9 cellular contexts compared by ENCODE assay signal in genomic region chr10:96721207-96721572, GRCh38. TPM values are rescaled to one million over a fixed set of nuclear protein-coding genes. Genes with fewer than 3 reads are reported as not detected.
DNase-seq lines count a peak whose midpoint lies in the region; ATAC-seq and TF ChIP-seq lines count a peak whose summit lies in the region.
"Had no signal": no experiment of that assay in that cellular context is flagged by ENCODE, and none has a peak within 500 bp of the region (broad histone marks: within the 10 kb centered on the region; RNA-seq: fewer than 3 reads in every experiment).

No MANE protein-coding gene starts in this region.

- TF ChIP-seq CTCF in SK-N-SH (IDR thresholded peaks at IDR 0.05) (no peak), retinal pigment epithelial cell (conservative IDR thresholded peaks at IDR 0.05; ENCODE audit: low read depth, low read length) (peak; percentile 12)

- POLR2A ChIA-PET in SK-N-SH (lab: Yijun Ruan, JAX): no interaction called here

- H3K27ac ChIP-seq in SK-N-SH (ENCODE audit: low read depth in 2 of 2, low read length in 1 of 2) (peak overlapping the region in 1 of 2 experiments; percentile 45; a peak in 1 of 4 replicates), ectodermal cell (ENCODE audit: insufficient read depth, low read depth, low read length, poor library complexity, severe bottlenecking) (no peak overlapping the region)
- H3K27ac ChIP-seq: SJSA1 had no signal

- H3K9ac ChIP-seq in SK-N-SH: no peak overlapping the region

- peak overlapping the region; percentile 88 for H3K4me2 ChIP-seq in SK-N-SH

- CTCF ChIA-PET in SK-N-SH (lab: Yijun Ruan, JAX): interaction anchor here (0.9 kb wide), 1 partner anchor 49 kb away, joined by 3 read pairs; no protein-coding TSS in a partner anchor

- no peaks in the 10 kb centered on the region for H3K9me2 ChIP-seq in SK-N-SH

- H3K4me3 ChIP-seq in SK-N-SH (ENCODE audit: low read depth in 2 of 2, low read length in 1 of 2) (peak overlapping the region; percentile 52 to 59; a peak in 3 of 4 replicates), ectodermal cell (ENCODE audit: insufficient read depth, low read depth, low read length) (peak overlapping the region; percentile 57), retinal pigment epithelial cell (ENCODE audit: low read length) (peak overlapping the region; percentile 52)

- peaks cover 0 to 8% of the 10 kb centered on the region in 2 experiments; a peak in 1 of 4 replicates for H3K4me1 ChIP-seq in SK-N-SH (ENCODE audit: control insufficient read depth in 1 of 2, insufficient read depth in 2 of 2, low read depth in 1 of 2, low read length in 1 of 2)
- H3K4me1 ChIP-seq in ectodermal cell (ENCODE audit: control insufficient read depth, insufficient read depth, low read length): no peaks in the 10 kb centered on the region

- peak; percentile 33 for DNase-seq in SK-N-SH
- peak; percentile 10 for DNase-seq in NCI-H510A (lab: John Stamatoyannopoulos, UW)
- no peak for DNase-seq in retinal pigment epithelial cell (ENCODE audit: low read depth)
- no peak for DNase-seq in nucleus accumbens (lab: John Stamatoyannopoulos, UW)

- H4K20me1 ChIP-seq in SK-N-SH (ENCODE audit: insufficient read depth): no peaks in the 10 kb centered on the region

- H3K9me3 ChIP-seq in SK-N-SH (no peaks in the 10 kb centered on the region), ectodermal cell (ENCODE audit: control insufficient read depth, low read length) (no peaks in the 10 kb centered on the region)
- H3K9me3 ChIP-seq: SJSA1 had no signal

- no peak for ATAC-seq in SK-N-SH treated with all-trans-retinoic acid at 6 μM for 48 hours
- ATAC-seq in HG03097 (IDR thresholded peaks at IDR 0.05; ENCODE audit: low FRiP score, unreplicated experiment): no peak
- ATAC-seq in HG02852 (IDR thresholded peaks at IDR 0.05; ENCODE audit: unreplicated experiment): no peak

- H3K79me2 ChIP-seq in SK-N-SH (ENCODE audit: insufficient read depth): no peaks in the 10 kb centered on the region

- no peak for TF ChIP-seq EP300 in SK-N-SH (IDR thresholded peaks at IDR 0.05; ENCODE audit: borderline replicate concordance in 1 of 2, low read depth in 1 of 2, low read length in 1 of 2)

- no peak overlapping the region for H2AFZ ChIP-seq in SK-N-SH (ENCODE audit: low read depth)

- TF ChIP-seq RAD21 in SK-N-SH (IDR thresholded peaks at IDR 0.05; ENCODE audit: low read length): no peak

- 43% methylated on average over 4 of the region's 4 CpGs for WGBS in SK-N-SH (ENCODE audit: low lambda C conversion rate)
- WGBS in ectodermal cell, 2 experiments: 50 to 58% methylated on average over 4 of the region's 4 CpGs

- H3F3A ChIP-seq in SK-N-SH (replicated peaks; ENCODE audit: insufficient read depth): no peaks in the 10 kb centered on the region

- peaks cover 18% of the 10 kb centered on the region for H3K27me3 ChIP-seq in SK-N-SH (ENCODE audit: insufficient read depth)
- peaks cover 32% of the 10 kb centered on the region for H3K27me3 ChIP-seq in ectodermal cell (ENCODE audit: control insufficient read depth, insufficient read depth, low read length, poor library complexity, severe bottlenecking)

- H3K36me3 ChIP-seq in SK-N-SH (replicated peaks in 1 of 2; ENCODE audit: control insufficient read depth in 1 of 2, insufficient read depth in 2 of 2, low read length in 1 of 2) (no peaks in the 10 kb centered on the region), ectodermal cell (ENCODE audit: control insufficient read depth, insufficient read depth, low read length) (no peaks in the 10 kb centered on the region)
- H3K36me3 ChIP-seq: SJSA1 had no signal

TF ChIP-seq in SK-N-SH, 30 proteins besides CTCF, POLR2A, EP300 and RAD21:
- TF ChIP-seq GABPA (IDR thresholded peaks at IDR 0.05; ENCODE audit: low read depth): no peak
- TF ChIP-seq FOXM1 (IDR thresholded peaks at IDR 0.05; ENCODE audit: low read depth): no peak
- no peak for TF ChIP-seq SIN3A (IDR thresholded peaks at IDR 0.05; ENCODE audit: borderline replicate concordance, low read depth, low read length)
- TF ChIP-seq, protein P1, sequence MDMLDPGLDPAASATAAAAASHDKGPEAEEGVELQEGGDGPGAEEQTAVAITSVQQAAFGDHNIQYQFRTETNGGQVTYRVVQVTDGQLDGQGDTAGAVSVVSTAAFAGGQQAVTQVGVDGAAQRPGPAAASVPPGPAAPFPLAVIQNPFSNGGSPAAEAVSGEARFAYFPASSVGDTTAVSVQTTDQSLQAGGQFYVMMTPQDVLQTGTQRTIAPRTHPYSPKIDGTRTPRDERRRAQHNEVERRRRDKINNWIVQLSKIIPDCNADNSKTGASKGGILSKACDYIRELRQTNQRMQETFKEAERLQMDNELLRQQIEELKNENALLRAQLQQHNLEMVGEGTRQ (IDR thresholded peaks at IDR 0.05; ENCODE audit: borderline replicate concordance, low read depth, low read length): no peak
- TF ChIP-seq FOSL2 (IDR thresholded peaks at IDR 0.05; ENCODE audit: borderline replicate concordance, low read depth): no peak
- TF ChIP-seq SMC3 (IDR thresholded peaks at IDR 0.05; ENCODE audit: low read depth, low read length): no peak
- TF ChIP-seq TAF1 (IDR thresholded peaks at IDR 0.05; ENCODE audit: borderline replicate concordance, low read depth, low read length): no peak
- TF ChIP-seq IRF3 (IDR thresholded peaks at IDR 0.05; ENCODE audit: low read depth, low read length): no peak
- no peak for TF ChIP-seq YY1 (IDR thresholded peaks at IDR 0.05; ENCODE audit: low read depth)
- no peak for TF ChIP-seq ELF1 (IDR thresholded peaks at IDR 0.05)

TF ChIP-seq in SK-N-SH treated with all-trans-retinoic acid at 6 μM for 48 hours, 23 proteins besides CTCF, POLR2A, EP300 and RAD21 (continues in another document):
- TF ChIP-seq OSR1 (CRISPR knock-in tag; IDR thresholded peaks at IDR 0.05) (no peak), ZNF8 (CRISPR knock-in tag; IDR thresholded peaks at IDR 0.05) (no peak), CSRNP3 (CRISPR knock-in tag; IDR thresholded peaks at IDR 0.05) (no peak), ISL1 (CRISPR knock-in tag; IDR thresholded peaks at IDR 0.05) (no peak), ARNTL (CRISPR knock-in tag; IDR thresholded peaks at IDR 0.05; ENCODE audit: borderline replicate concordance, low read depth) (no peak), TOX (CRISPR knock-in tag; IDR thresholded peaks at IDR 0.05; ENCODE audit: borderline replicate concordance) (no peak), ZFP3 (CRISPR knock-in tag; IDR thresholded peaks at IDR 0.05) (no peak), GLIS3 (CRISPR knock-in tag; IDR thresholded peaks at IDR 0.05) (no peak), RARB (CRISPR knock-in tag; IDR thresholded peaks at IDR 0.05) (no peak)
- TF ChIP-seq, protein P2, sequence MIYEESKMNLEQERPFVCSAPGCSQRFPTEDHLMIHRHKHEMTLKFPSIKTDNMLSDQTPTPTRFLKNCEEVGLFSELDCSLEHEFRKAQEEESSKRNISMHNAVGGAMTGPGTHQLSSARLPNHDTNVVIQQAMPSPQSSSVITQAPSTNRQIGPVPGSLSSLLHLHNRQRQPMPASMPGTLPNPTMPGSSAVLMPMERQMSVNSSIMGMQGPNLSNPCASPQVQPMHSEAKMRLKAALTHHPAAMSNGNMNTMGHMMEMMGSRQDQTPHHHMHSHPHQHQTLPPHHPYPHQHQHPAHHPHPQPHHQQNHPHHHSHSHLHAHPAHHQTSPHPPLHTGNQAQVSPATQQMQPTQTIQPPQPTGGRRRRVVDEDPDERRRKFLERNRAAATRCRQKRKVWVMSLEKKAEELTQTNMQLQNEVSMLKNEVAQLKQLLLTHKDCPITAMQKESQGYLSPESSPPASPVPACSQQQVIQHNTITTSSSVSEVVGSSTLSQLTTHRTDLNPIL (CRISPR knock-in tag; IDR thresholded peaks at IDR 0.05; ENCODE audit: low read depth): no peak
- TF ChIP-seq, protein P3, sequence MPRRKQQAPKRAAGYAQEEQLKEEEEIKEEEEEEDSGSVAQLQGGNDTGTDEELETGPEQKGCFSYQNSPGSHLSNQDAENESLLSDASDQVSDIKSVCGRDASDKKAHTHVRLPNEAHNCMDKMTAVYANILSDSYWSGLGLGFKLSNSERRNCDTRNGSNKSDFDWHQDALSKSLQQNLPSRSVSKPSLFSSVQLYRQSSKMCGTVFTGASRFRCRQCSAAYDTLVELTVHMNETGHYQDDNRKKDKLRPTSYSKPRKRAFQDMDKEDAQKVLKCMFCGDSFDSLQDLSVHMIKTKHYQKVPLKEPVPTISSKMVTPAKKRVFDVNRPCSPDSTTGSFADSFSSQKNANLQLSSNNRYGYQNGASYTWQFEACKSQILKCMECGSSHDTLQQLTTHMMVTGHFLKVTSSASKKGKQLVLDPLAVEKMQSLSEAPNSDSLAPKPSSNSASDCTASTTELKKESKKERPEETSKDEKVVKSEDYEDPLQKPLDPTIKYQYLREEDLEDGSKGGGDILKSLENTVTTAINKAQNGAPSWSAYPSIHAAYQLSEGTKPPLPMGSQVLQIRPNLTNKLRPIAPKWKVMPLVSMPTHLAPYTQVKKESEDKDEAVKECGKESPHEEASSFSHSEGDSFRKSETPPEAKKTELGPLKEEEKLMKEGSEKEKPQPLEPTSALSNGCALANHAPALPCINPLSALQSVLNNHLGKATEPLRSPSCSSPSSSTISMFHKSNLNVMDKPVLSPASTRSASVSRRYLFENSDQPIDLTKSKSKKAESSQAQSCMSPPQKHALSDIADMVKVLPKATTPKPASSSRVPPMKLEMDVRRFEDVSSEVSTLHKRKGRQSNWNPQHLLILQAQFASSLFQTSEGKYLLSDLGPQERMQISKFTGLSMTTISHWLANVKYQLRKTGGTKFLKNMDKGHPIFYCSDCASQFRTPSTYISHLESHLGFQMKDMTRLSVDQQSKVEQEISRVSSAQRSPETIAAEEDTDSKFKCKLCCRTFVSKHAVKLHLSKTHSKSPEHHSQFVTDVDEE (CRISPR knock-in tag; IDR thresholded peaks at IDR 0.05): no peak

RNA-seq across cellular contexts. Expression of gene PIK3AP1, which starts 0.9 kb away (rescaled TPM):
- polyA plus RNA-seq in SK-N-SH (2012; rRNA removed): 0.07 and 0.08 TPM in 2 replicates
- polyA plus RNA-seq in SK-N-SH (2012; cell fraction: cytosol; rRNA removed): 0.06 and 0.17 TPM in 2 replicates
- 0.02 TPM in 2 replicates for polyA plus RNA-seq in SK-N-SH (2012; cell fraction: nucleus; rRNA removed)
- 0.63 TPM for polyA plus RNA-seq in ectodermal cell (2013, experiment 1 of 4)
- polyA plus RNA-seq in ectodermal cell (2013, experiment 2 of 4): 0.59 TPM
- 0.53 TPM for polyA plus RNA-seq in ectodermal cell (2013, experiment 3 of 4)
- 0.45 TPM for polyA plus RNA-seq in ectodermal cell (2013, experiment 4 of 4)

Comparison
In these comparisons a context has a peak if more than half of its experiments do, and no peak if none do; other contexts are left out.
1. DNase-seq: peak in SK-N-SH (single experiment) and NCI-H510A (single experiment); none in retinal pigment epithelial cell (single experiment) and nucleus accumbens (0 of 56).
2. Peak in every context shown above with its lines, with median percentiles within 50 percentile points of each other: H3K4me3 ChIP-seq.